Comparison of ENCODE assay signal across 18 cellular contexts in genomic region chr10:78337016-78337415, GRCh38.
DNase-seq lines count a peak whose midpoint lies in the region; ATAC-seq and TF ChIP-seq lines count a peak whose summit lies in the region.
"Had no signal": no experiment of that assay in that cellular context is flagged by ENCODE, and none has a peak within 500 bp of the region (broad histone marks: within the 10 kb centered on the region; RNA-seq: fewer than 3 reads in every experiment).

No MANE protein-coding gene starts in this region.

- no peak for DNase-seq in GM13977 (ENCODE audit: low spot score)
- peak; percentile 45 for DNase-seq in RPMI7951 (ENCODE audit: low read depth)
- peak; percentile 28 for DNase-seq in left lobe of liver (ENCODE audit: low spot score)
- DNase-seq in sciatic nerve (ENCODE audit: low spot score) = peak; percentile 44
- no peak for DNase-seq in dermis blood vessel endothelial cell
- DNase-seq: ACHN; activated CD4-positive, alpha-beta T cell treated with anti-CD3 and anti-CD28 coated beads for 4 hours; activated T-cell treated with anti-CD3 and anti-CD28 coated beads, Interleukin-2, amount 50 U/mL, for 72 hours; GOT3; NCI-H1694; NCI-H2171; NCI-H524 had no signal

- in situ Hi-C loops in GM13977 (cut with MboI; ENCODE audit: low pct_unique_long_range_greater_than_20kb, low sequenced_read_pairs, unreplicated experiment) = no loop called here

- intact Hi-C loops in sciatic nerve (cut with DNase I) = no loop called here

- TF ChIP-seq CTCF in GM13977 (IDR thresholded peaks at IDR 0.05; ENCODE audit: extremely low read depth, insufficient read depth, missing control alignments) = peak; percentile 0

- no peak for ATAC-seq in left lobe of liver
- no peak for ATAC-seq in sciatic nerve
- ATAC-seq in GM21529 (IDR thresholded peaks at IDR 0.05; ENCODE audit: unreplicated experiment) = no peak
- no peak for ATAC-seq in HG02798 (IDR thresholded peaks at IDR 0.05; ENCODE audit: poor library complexity, unreplicated experiment)
- no peak for ATAC-seq in HG02588 (IDR thresholded peaks at IDR 0.05; ENCODE audit: unreplicated experiment)
- ATAC-seq: activated naive CD4-positive, alpha-beta T cell treated with anti-CD3 and anti-CD28 coated beads, Interleukin-2, amount 50 U/mL, for 72 hours; activated T-cell treated with anti-CD3 and anti-CD28 coated beads, Interleukin-2, amount 50 U/mL, for 72 hours; naive thymus-derived CD8-positive, alpha-beta T cell; stimulated activated effector memory CD8-positive, alpha-beta T cell treated with anti-CD3 and anti-CD28 coated beads, Interleukin-12 subunit alpha, Interleukin-12 subunit beta, amount 100 ng/mL, for 72 hours had no signal

Comparison
In these comparisons a context has a peak if more than half of its experiments do, and no peak if none do; other contexts are left out.
1. DNase-seq: peak in RPMI7951 (single experiment), left lobe of liver (single experiment) and sciatic nerve (single experiment); none in GM13977 (single experiment) and dermis blood vessel endothelial cell (single experiment).